25 cellular contexts compared by ENCODE assay signal in the genomic region with DNA sequence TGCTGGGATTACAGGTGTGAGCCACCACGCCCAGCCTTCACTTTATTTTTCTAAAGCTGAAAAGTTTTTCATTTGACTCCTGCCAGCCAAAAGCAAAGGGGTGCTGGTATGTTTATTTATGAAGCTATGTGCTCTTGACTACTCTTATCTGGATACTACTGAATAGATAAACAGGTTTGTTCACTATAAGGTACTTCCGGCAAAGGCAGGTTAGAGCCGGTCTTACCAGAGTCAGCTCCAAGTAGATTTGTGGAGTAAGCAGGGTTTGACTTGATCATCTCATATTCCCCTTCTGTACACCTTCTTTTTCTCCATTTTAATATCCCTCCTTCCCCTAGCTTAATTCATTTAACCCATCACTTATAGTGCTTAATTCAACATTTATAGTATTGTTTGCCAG.
"Had no signal": no experiment of that assay in that cellular context is flagged by ENCODE, and none has a peak within 500 bp of the region (broad histone marks: within the 10 kb centered on the region; RNA-seq: fewer than 3 reads in every experiment).

No MANE protein-coding gene starts in this region.

- H3K9me3 Mint-ChIP-seq: naive thymus-derived CD4-positive, alpha-beta T cell; natural killer cell treated with Interleukin-12 subunit alpha and Interleukin-12 subunit beta and Interleukin-15 and Interleukin-18, amount 100 ng/mL, for 72 hours; stimulated activated effector memory CD8-positive, alpha-beta T cell treated with anti-CD3 and anti-CD28 coated beads, Interleukin-12 subunit alpha, Interleukin-12 subunit beta, amount 100 ng/mL, for 72 hours; stimulated activated naive CD8-positive, alpha-beta T cell treated with anti-CD3 and anti-CD28 coated beads, Interleukin-15, Interleukin-2, amounts not matched to agents 100 ng/mL and 50 ng/mL, for 24 hours had no signal

- H3K36me3 ChIP-seq: left lung, pancreas, prostate gland, spleen, suprapubic skin, thoracic aorta, tibial artery, uterus had no signal

- H3K27me3 ChIP-seq: left lung, suprapubic skin, tibial artery, uterus had no signal

- H3K27ac ChIP-seq: left lung, pancreas, prostate gland, skin epidermis, spleen, suprapubic skin, thoracic aorta, tibial artery, uterus had no signal

- DNase-seq: hippocampal formation; kidney glomerular epithelial cell; left cardiac atrium; left lung; mesendoderm; naive thymus-derived CD4-positive, alpha-beta T cell; pancreas; posterior cingulate gyrus; retina; right cardiac atrium; spleen; stimulated activated CD4-positive, alpha-beta T cell treated with anti-CD3 and anti-CD28 coated beads, Interleukin-4, amount 100 ng/mL, for 24 hours; stimulated activated naive CD4-positive, alpha-beta T cell; tibial artery; uterus had no signal

- H3K4me1 ChIP-seq: left lung, pancreas, prostate gland, spleen, suprapubic skin, tibial artery, uterus had no signal

- H3K36me3 Mint-ChIP-seq: mesothelial cell of epicardium; naive thymus-derived CD4-positive, alpha-beta T cell; natural killer cell treated with Interleukin-12 subunit alpha and Interleukin-12 subunit beta and Interleukin-15 and Interleukin-18, amount 100 ng/mL, for 72 hours; stimulated activated effector memory CD8-positive, alpha-beta T cell treated with anti-CD3 and anti-CD28 coated beads, Interleukin-12 subunit alpha, Interleukin-12 subunit beta, amount 100 ng/mL, for 72 hours had no signal

- ATAC-seq: left cardiac atrium; left lung; naive thymus-derived CD4-positive, alpha-beta T cell; natural killer cell treated with Interleukin-12 subunit alpha and Interleukin-12 subunit beta and Interleukin-15 and Interleukin-18, amount 100 ng/mL, for 72 hours; pancreas; right cardiac atrium; sciatic nerve; stimulated activated effector memory CD8-positive, alpha-beta T cell treated with anti-CD3 and anti-CD28 coated beads, Interleukin-12 subunit alpha, Interleukin-12 subunit beta, amount 100 ng/mL, for 72 hours had no signal

- H3K27ac Mint-ChIP-seq: mesothelial cell of epicardium; naive thymus-derived CD4-positive, alpha-beta T cell; natural killer cell treated with Interleukin-12 subunit alpha and Interleukin-12 subunit beta and Interleukin-15 and Interleukin-18, amount 100 ng/mL, for 72 hours; stimulated activated effector memory CD8-positive, alpha-beta T cell treated with anti-CD3 and anti-CD28 coated beads, Interleukin-12 subunit alpha, Interleukin-12 subunit beta, amount 100 ng/mL, for 72 hours; stimulated activated naive CD8-positive, alpha-beta T cell treated with anti-CD3 and anti-CD28 coated beads, Interleukin-15, Interleukin-2, amounts not matched to agents 100 ng/mL and 50 ng/mL, for 24 hours had no signal

- H3K4me3 Mint-ChIP-seq: mesothelial cell of epicardium; naive thymus-derived CD4-positive, alpha-beta T cell; natural killer cell treated with Interleukin-12 subunit alpha and Interleukin-12 subunit beta and Interleukin-15 and Interleukin-18, amount 100 ng/mL, for 72 hours; stimulated activated effector memory CD8-positive, alpha-beta T cell treated with anti-CD3 and anti-CD28 coated beads, Interleukin-12 subunit alpha, Interleukin-12 subunit beta, amount 100 ng/mL, for 72 hours; stimulated activated naive CD8-positive, alpha-beta T cell treated with anti-CD3 and anti-CD28 coated beads, Interleukin-15, Interleukin-2, amounts not matched to agents 100 ng/mL and 50 ng/mL, for 24 hours had no signal

- H3K4me3 ChIP-seq: left lung, lung, pancreas, prostate gland, skin epidermis, spleen, suprapubic skin, thoracic aorta, tibial artery, uterus had no signal

- H3K9me3 ChIP-seq: left lung, pancreas, prostate gland, spleen, suprapubic skin, thoracic aorta, tibial artery, uterus had no signal

- H3K4me1 Mint-ChIP-seq: naive thymus-derived CD4-positive, alpha-beta T cell; stimulated activated effector memory CD8-positive, alpha-beta T cell treated with anti-CD3 and anti-CD28 coated beads, Interleukin-12 subunit alpha, Interleukin-12 subunit beta, amount 100 ng/mL, for 72 hours had no signal
